Comparison of ENCODE assay signal across 8 cellular contexts in genomic region chr5:179858586-179859427, GRCh38. TPM values are rescaled to one million over a fixed set of nuclear protein-coding genes. Genes with fewer than 3 reads are reported as not detected.
DNase-seq lines count a peak whose midpoint lies in the region; ATAC-seq and TF ChIP-seq lines count a peak whose summit lies in the region.

MRNIP (minus strand) TSS chr5:179858817; CDS start chr5:179858796, 21 bp downstream.

- peak within 1 kb of the TSS; percentile 95 for H3K9ac ChIP-seq in adipocyte (ENCODE audit: low read length)
- H3K9ac ChIP-seq in trophoblast cell (ENCODE audit: low read length), result peak within 1 kb of the TSS; percentile 95

- H3K9me3 ChIP-seq in adipocyte (ENCODE audit: control insufficient read depth, low read length) (no peaks in the 10 kb centered on the region), cardiac muscle cell (ENCODE audit: low read depth) (no peaks in the 10 kb centered on the region), trophoblast cell (ENCODE audit: insufficient read depth, low read depth, low read length) (peaks cover 11% of the 10 kb centered on the region), transverse colon (no peaks in the 10 kb centered on the region)

- H2AFZ ChIP-seq in trophoblast cell (ENCODE audit: insufficient read depth, low read length, poor library complexity), result peak within 1 kb of the TSS; percentile 90

- H4K12ac ChIP-seq in trophoblast cell (ENCODE audit: low read depth, low read length), result peak within 1 kb of the TSS; percentile 93

- intact Hi-C loops in transverse colon (cut with DNase I; ENCODE audit: low total_unique reads), result no loop called here

- WGBS in trophoblast cell (ENCODE audit: extremely low coverage, insufficient coverage, insufficient read length), result no CpG with 5 or more reads among the region's 90 CpGs
- 1% methylated on average over 74 of the region's 90 CpGs; no CpG with 5 or more reads in 1 of the 2 donors for WGBS in transverse colon (ENCODE audit: low coverage in 1 of 2), 2 donors

- peak within 1 kb of the TSS; percentile 84 for H4K91ac ChIP-seq in trophoblast cell (ENCODE audit: low read depth, low read length)

- H3K4me2 ChIP-seq in trophoblast cell (ENCODE audit: low read length), result peak within 1 kb of the TSS; percentile 77

- ATAC-seq in HG02623 (IDR thresholded peaks at IDR 0.05; ENCODE audit: unreplicated experiment), result peak; percentile 96

- peak within 1 kb of the TSS; percentile 91 for H3K14ac ChIP-seq in trophoblast cell (ENCODE audit: low read length)

- H3K36me3 ChIP-seq in adipocyte (ENCODE audit: control insufficient read depth, insufficient read depth, low read length, severe bottlenecking), result peaks cover 20% of the 10 kb centered on the region
- H3K36me3 ChIP-seq in cardiac muscle cell, result peaks cover 8% of the 10 kb centered on the region
- peaks cover 17 to 19% of the 10 kb centered on the region in 2 experiments for H3K36me3 ChIP-seq in trophoblast cell (ENCODE audit: control insufficient read depth in 1 of 2, insufficient read depth in 2 of 2, low read length in 2 of 2)
- H3K36me3 ChIP-seq in transverse colon, result peaks cover 0 to 10% (median 4%) of the 10 kb centered on the region in 4 donors

- H4K8ac ChIP-seq in trophoblast cell (ENCODE audit: low read depth, low read length), result peak within 1 kb of the TSS; percentile 96

- H3K23ac ChIP-seq in trophoblast cell (ENCODE audit: low read length), result no peak within 1 kb of the TSS

- H3K18ac ChIP-seq in trophoblast cell (ENCODE audit: low read length), result peak within 1 kb of the TSS; percentile 68

- H3K79me1 ChIP-seq in trophoblast cell (ENCODE audit: low read length), result peaks cover 4% of the 10 kb centered on the region

- H3K4me1 ChIP-seq in adipocyte (ENCODE audit: control insufficient read depth, insufficient read depth, low read length) (peaks cover 13% of the 10 kb centered on the region), cardiac muscle cell (ENCODE audit: low read depth) (peaks cover 10% of the 10 kb centered on the region), trophoblast cell (ENCODE audit: control insufficient read depth in 1 of 2, insufficient read depth in 2 of 2, low read length in 2 of 2) (no peaks in the 10 kb centered on the region), transverse colon (peaks cover 0 to 22% (median 10%) of the 10 kb centered on the region in 4 donors)

- TF ChIP-seq EP300 in transverse colon (IDR thresholded peaks at IDR 0.05; ENCODE audit: low read depth), result no peak

- H2BK120ac ChIP-seq in trophoblast cell (ENCODE audit: insufficient read depth, low read length, poor library complexity), result peak within 1 kb of the TSS; percentile 70

- peak within 1 kb of the TSS; percentile 83 for H3K4me3 ChIP-seq in GM12864 (ENCODE audit: low read depth, low read length)
- peak within 1 kb of the TSS; percentile 98 for H3K4me3 ChIP-seq in adipocyte (ENCODE audit: low read length)
- H3K4me3 ChIP-seq in cardiac muscle cell, result peak within 1 kb of the TSS; percentile 81
- peak within 1 kb of the TSS; percentile 82 for H3K4me3 ChIP-seq in trophoblast cell (ENCODE audit: low read depth, low read length)
- H3K4me3 ChIP-seq in transverse colon, result peak within 1 kb of the TSS; percentile 84 to 93 (median 87)

- peaks cover 4% of the 10 kb centered on the region for H3K79me2 ChIP-seq in trophoblast cell (ENCODE audit: control insufficient read depth, insufficient read depth, low read length, poor library complexity)

- in situ Hi-C loops in transverse colon (cut with MboI; ENCODE audit: low pct_ligation_motif_present in 1 of 4, low pct_unique_long_range_greater_than_20kb in 1 of 4, low sequenced_read_pairs in 3 of 4), result no loop called here

- H3K27me3 ChIP-seq in adipocyte (replicated peaks; ENCODE audit: control insufficient read depth, insufficient read depth, low read length), result no peaks in the 10 kb centered on the region
- H3K27me3 ChIP-seq in cardiac muscle cell, result no peaks in the 10 kb centered on the region
- no peaks in the 10 kb centered on the region for H3K27me3 ChIP-seq in trophoblast cell (ENCODE audit: insufficient read depth, low read length)
- no peaks in the 10 kb centered on the region for H3K27me3 ChIP-seq in transverse colon

- H2AK5ac ChIP-seq in trophoblast cell (ENCODE audit: low read length), result peak within 1 kb of the TSS; percentile 42

- H3K4ac ChIP-seq in trophoblast cell (ENCODE audit: low read depth, low read length), result peak within 1 kb of the TSS; percentile 46

- no peak within 1 kb of the TSS for H2BK12ac ChIP-seq in trophoblast cell (ENCODE audit: low read length)

- H2BK5ac ChIP-seq in trophoblast cell (ENCODE audit: low read depth, low read length, poor library complexity), result peak within 1 kb of the TSS; percentile 49

- DNase-seq in GM12864 (ENCODE audit: low read depth) (peak; percentile 79), NCI-H1105 (lab: John Stamatoyannopoulos, UW) (peak; percentile 84), SW480 (ENCODE audit: low spot score) (peak; percentile 97), adipocyte (ENCODE audit: low read depth) (peak; percentile 99), cardiac muscle cell (ENCODE audit: low read depth in 1 of 2, low spot score in 1 of 2) (peak; percentile 96 to 99), trophoblast cell (peak; percentile 96 to 98), transverse colon (peak; percentile 98)

- H3K27ac ChIP-seq in cardiac muscle cell, result peak within 1 kb of the TSS; percentile 82
- peak within 1 kb of the TSS; percentile 75 for H3K27ac ChIP-seq in trophoblast cell (ENCODE audit: low read depth, low read length)
- peak within 1 kb of the TSS; percentile 87 to 95 (median 93) for H3K27ac ChIP-seq in transverse colon

- peak; percentile 74 for TF ChIP-seq POLR2A in transverse colon (IDR thresholded peaks at IDR 0.05)

- no peak for TF ChIP-seq CTCF in GM12864 (IDR thresholded peaks at IDR 0.05; ENCODE audit: low read depth, low read length, missing control alignments)
- TF ChIP-seq CTCF in cardiac muscle cell (IDR thresholded peaks at IDR 0.05; ENCODE audit: low read depth, low read length), result peak; percentile 21
- peak in 1 of 5 experiments; percentile 9 for TF ChIP-seq CTCF in transverse colon (IDR thresholded peaks at IDR 0.05)

RNA-seq across cellular contexts. Expression of gene MRNIP, which starts in this region (rescaled TPM):
- total RNA-seq in cardiac muscle cell (48.0 and 57.5 TPM in 2 replicates), transverse colon (100 to 1,000 TPM in 1 of 4 donors, 10 to 100 TPM in 3; 24.7 to 124 (median 42.9) TPM)
- polyA plus RNA-seq in cardiac muscle cell, result 28.8 and 40.3 TPM in 2 replicates
- polyA plus RNA-seq in trophoblast cell (2013), result 11.5 and 11.6 TPM in 2 replicates

Comparison
In these comparisons a context has a peak if more than half of its experiments do, and no peak if none do; other contexts are left out.
1. Peak in every context shown above with its lines: DNase-seq, ATAC-seq, H3K4me3 ChIP-seq and H3K27ac ChIP-seq.